ENCODE assay signal across 16 cellular contexts in the genomic region with DNA sequence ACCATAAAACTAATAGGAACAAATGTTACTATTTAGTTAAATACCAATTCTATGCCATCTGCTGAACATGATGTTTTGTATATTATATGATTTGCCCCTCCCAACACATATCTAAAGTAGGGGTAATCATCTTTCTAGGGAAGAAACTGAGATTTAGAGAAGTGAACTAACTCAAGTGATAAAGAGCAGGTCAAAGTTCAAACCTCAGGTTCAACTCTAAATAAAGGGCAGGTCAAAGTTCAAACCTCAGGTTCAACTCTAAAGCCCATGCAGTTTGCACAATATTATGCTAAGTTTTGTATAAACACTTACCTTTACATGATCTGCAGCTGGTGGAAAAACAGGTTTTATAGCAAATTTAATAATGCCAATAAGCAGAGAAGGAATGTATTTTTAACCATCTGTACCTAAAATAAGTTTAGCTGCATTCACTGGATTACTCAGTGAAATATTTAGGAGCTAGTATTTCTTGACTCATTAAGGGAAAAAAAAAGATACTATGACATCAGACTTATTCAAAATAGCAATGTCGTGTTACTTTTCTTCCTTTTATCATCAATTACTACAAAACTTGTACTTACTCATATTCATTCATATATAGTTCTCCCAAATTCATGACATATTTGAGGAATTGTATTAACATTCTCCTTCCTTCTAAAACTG.
"Had no signal": no experiment of that assay in that cellular context is flagged by ENCODE, and none has a peak within 500 bp of the region (broad histone marks: within the 10 kb centered on the region; RNA-seq: fewer than 3 reads in every experiment).

No MANE protein-coding gene starts in this region.

- ATAC-seq: activated CD8-positive, alpha-beta T cell treated with anti-CD3 and anti-CD28 coated beads, Interleukin-2, amount 10 ng/mL, durations not matched to agents 7 days and 5 days; mucosa of descending colon; naive thymus-derived CD4-positive, alpha-beta T cell; pancreas; stimulated activated memory B cell treated with anti-CD40 and anti-IgM and Interleukin-4, amounts not matched to agents 10 μg/mL and 1 μg/mL and 100 μg/mL, for 72 hours had no signal

- H3K36me3 ChIP-seq: adrenal gland, left ventricle myocardium inferior, pancreas had no signal

- FAIRE-seq: pancreas had no signal

- DNase-seq: activated CD4-positive, alpha-beta T cell treated with anti-CD3 and anti-CD28 coated beads, Interleukin-2, amount 10 ng/mL, durations not matched to agents 24 days and 14 days; activated CD4-positive, CD25-positive, alpha-beta regulatory T cell; activated CD8-positive, alpha-beta memory T cell treated with anti-CD3 and anti-CD28 coated beads, Interleukin-2, amount 50 U/mL, for 4 hours; activated CD8-positive, alpha-beta T cell treated with anti-CD3 and anti-CD28 coated beads, Interleukin-2, amount 10 ng/mL, durations not matched to agents 7 days and 5 days; activated effector memory CD4-positive, alpha-beta T cell treated with anti-CD3 and anti-CD28 coated beads, Interleukin-2, amount 50 U/mL, for 16 hours; activated T-cell treated with anti-CD3 and anti-CD28 coated beads, Interleukin-2, amount 50 U/mL, for 48 hours; adrenal gland; caudate nucleus; hippocampal formation; kidney; left ventricle myocardium inferior; mucosa of descending colon; naive thymus-derived CD4-positive, alpha-beta T cell; pancreas; stimulated activated CD4-positive, alpha-beta T cell treated with anti-CD3 and anti-CD28 coated beads, Interleukin-2, amount 100 ng/mL, for 48 hours had no signal

- H3K27ac ChIP-seq: adrenal gland, left ventricle myocardium inferior, pancreas had no signal

- H3K27me3 ChIP-seq: adrenal gland, pancreas had no signal

- H3K4me1 ChIP-seq: left ventricle myocardium inferior had no signal

- H3K4me3 ChIP-seq: adrenal gland, left ventricle myocardium inferior, mucosa of descending colon, pancreas had no signal

- H3K9me3 ChIP-seq: adrenal gland, left ventricle myocardium inferior, mucosa of descending colon, pancreas had no signal
